Comparison of ENCODE assay signal across 8 cellular contexts in genomic region chr11:11155962-11156815, GRCh38.
DNase-seq lines count a peak whose midpoint lies in the region; ATAC-seq and TF ChIP-seq lines count a peak whose summit lies in the region.

No MANE protein-coding gene starts in this region.

- TF ChIP-seq CTCF in GM12865 (IDR thresholded peaks at IDR 0.05; ENCODE audit: insufficient read depth, low read depth, low read length, missing control alignments), result peak; percentile 73
- peak; percentile 78 for TF ChIP-seq CTCF in mesothelial cell of epicardium (IDR thresholded peaks at IDR 0.05; ENCODE audit: unreplicated experiment)

- no peaks in the 10 kb centered on the region for H3K9me3 Mint-ChIP-seq in activated naive CD4-positive, alpha-beta T cell treated with anti-CD3 and anti-CD28 coated beads, Interleukin-2, amount 50 U/mL, for 72 hours
- H3K9me3 Mint-ChIP-seq in mesothelial cell of epicardium, result peaks cover 4% of the 10 kb centered on the region

- H3K4me3 Mint-ChIP-seq in mesothelial cell of epicardium, result no peak overlapping the region

- peak overlapping the region; percentile 11 to 90 for H3K27ac Mint-ChIP-seq in activated naive CD4-positive, alpha-beta T cell treated with anti-CD3 and anti-CD28 coated beads, Interleukin-2, amount 50 U/mL, for 72 hours
- no peak overlapping the region for H3K27ac Mint-ChIP-seq in mesothelial cell of epicardium

- DNase-seq in GM12865 (ENCODE audit: low read depth) (peak; percentile 54), OCI-M1 (lab: John Stamatoyannopoulos, UW) (peak; percentile 5), mesothelial cell of epicardium (ENCODE audit: low spot score in 2 of 2, unreplicated experiment in 2 of 2) (no peak), nucleus accumbens (lab: John Stamatoyannopoulos, UW) (no peak), NCI-H1930 (lab: John Stamatoyannopoulos, UW) (no peak), NCI-H345 (lab: John Stamatoyannopoulos, UW) (no peak)
- DNase-seq in activated naive CD4-positive, alpha-beta T cell treated with anti-CD3 and anti-CD28 coated beads, Interleukin-2, amount 50 U/mL, for 72 hours (ENCODE audit: low spot score in 2 of 2), result peak in 1 of 2 donors; percentile 75

- ATAC-seq in activated naive CD4-positive, alpha-beta T cell treated with anti-CD3 and anti-CD28 coated beads, Interleukin-2, amount 50 U/mL, for 72 hours, result peak; percentile 69 to 90
- ATAC-seq in HG02588 (IDR thresholded peaks at IDR 0.05; ENCODE audit: unreplicated experiment), result no peak

- no peaks in the 10 kb centered on the region for H3K27me3 Mint-ChIP-seq in mesothelial cell of epicardium (ENCODE audit: low read depth)

- H3K4me1 Mint-ChIP-seq in mesothelial cell of epicardium, result peaks cover 3% of the 10 kb centered on the region

- no peak overlapping the region for H3K4me3 ChIP-seq in GM12865 (ENCODE audit: low read depth, low read length)

- no peaks in the 10 kb centered on the region for H3K36me3 Mint-ChIP-seq in activated naive CD4-positive, alpha-beta T cell treated with anti-CD3 and anti-CD28 coated beads, Interleukin-2, amount 50 U/mL, for 72 hours
- H3K36me3 Mint-ChIP-seq in mesothelial cell of epicardium, result no peaks in the 10 kb centered on the region

Comparison
In these comparisons a context has a peak if more than half of its experiments do, and no peak if none do; other contexts are left out.
1. DNase-seq: peak in GM12865 (single experiment) and OCI-M1 (single experiment); none in mesothelial cell of epicardium (0 of 2), nucleus accumbens (0 of 56), NCI-H1930 (0 of 2) and NCI-H345 (single experiment).